14 cellular contexts compared by ENCODE assay signal in genomic region chr5:142507528-142507927, GRCh38.
DNase-seq lines count a peak whose midpoint lies in the region; ATAC-seq and TF ChIP-seq lines count a peak whose summit lies in the region.
"Had no signal": no experiment of that assay in that cellular context is flagged by ENCODE, and none has a peak within 500 bp of the region (broad histone marks: within the 10 kb centered on the region; RNA-seq: fewer than 3 reads in every experiment).

No MANE protein-coding gene starts in this region.

- H3K23ac ChIP-seq in trophoblast cell (ENCODE audit: low read length): no peak overlapping the region

- H4K8ac ChIP-seq in trophoblast cell (ENCODE audit: low read depth, low read length): no peak overlapping the region

- H3K27ac ChIP-seq in trophoblast cell (ENCODE audit: low read depth, low read length): no peak overlapping the region
- no peak overlapping the region for H3K27ac ChIP-seq in PC-3 (ENCODE audit: low read length)
- H3K27ac ChIP-seq: spleen, suprapubic skin had no signal

- H3K79me1 ChIP-seq in trophoblast cell (ENCODE audit: low read length): peaks cover 3% of the 10 kb centered on the region

- H3K4me1 Mint-ChIP-seq in activated T-helper 17 cell treated with anti-CD3 and anti-CD28 coated beads, Interleukin-2, amount 50 U/mL, for 72 hours: peaks cover 41% of the 10 kb centered on the region

- H3K4me3 Mint-ChIP-seq in activated T-helper 17 cell treated with anti-CD3 and anti-CD28 coated beads, Interleukin-2, amount 50 U/mL, for 72 hours: peak overlapping the region; percentile 44

- no peaks in the 10 kb centered on the region for H3K9me3 ChIP-seq in trophoblast cell (ENCODE audit: insufficient read depth, low read depth, low read length)
- H3K9me3 ChIP-seq in PC-3 (ENCODE audit: low read length): no peaks in the 10 kb centered on the region
- H3K9me3 ChIP-seq: heart left ventricle, spleen, suprapubic skin had no signal

- no peak overlapping the region for H4K12ac ChIP-seq in trophoblast cell (ENCODE audit: low read depth, low read length)

- no peak overlapping the region for H3K18ac ChIP-seq in trophoblast cell (ENCODE audit: low read length)

- peaks cover 3% of the 10 kb centered on the region in 2 experiments for H3K4me1 ChIP-seq in trophoblast cell (ENCODE audit: control insufficient read depth in 1 of 2, insufficient read depth in 2 of 2, low read length in 2 of 2)
- H3K4me1 ChIP-seq in PC-3 (ENCODE audit: insufficient read depth, low read length): peaks cover 3% of the 10 kb centered on the region; the same call in 1 of the 2 replicates
- H3K4me1 ChIP-seq: spleen had no signal

- H3K36me3 ChIP-seq in trophoblast cell (ENCODE audit: control insufficient read depth in 1 of 2, insufficient read depth in 2 of 2, low read length in 2 of 2) (no peaks in the 10 kb centered on the region), PC-3 (ENCODE audit: low read depth, low read length) (no peaks in the 10 kb centered on the region)
- H3K36me3 ChIP-seq: heart left ventricle, spleen, suprapubic skin had no signal

- peak; percentile 48 to 89 for ATAC-seq in activated CD4-positive, CD25-positive, alpha-beta regulatory T cell treated with anti-CD3 and anti-CD28 coated beads, Interleukin-2, amount 50 U/mL, for 24 hours
- peak; percentile 73 for ATAC-seq in HG02678 (IDR thresholded peaks at IDR 0.05; ENCODE audit: unreplicated experiment)
- peak; percentile 86 for ATAC-seq in activated T-helper 17 cell treated with anti-CD3 and anti-CD28 coated beads, Interleukin-2, amount 50 U/mL, for 72 hours (replicated peaks)
- ATAC-seq in PC-3: no peak
- ATAC-seq in SK-N-SH treated with all-trans-retinoic acid at 6 μM for 48 hours: no peak

- H3K4me3 ChIP-seq in trophoblast cell (ENCODE audit: low read depth, low read length) (no peak overlapping the region), PC-3 (ENCODE audit: low read length) (no peak overlapping the region)
- H3K4me3 ChIP-seq: heart left ventricle, spleen, suprapubic skin had no signal

- H3F3A ChIP-seq in PC-3 (ENCODE audit: low read length, unreplicated experiment): no peaks in the 10 kb centered on the region

- CTCF ChIA-PET in PC-3 (lab: Charles Lee): no interaction called here

- H3K4me2 ChIP-seq in trophoblast cell (ENCODE audit: low read length) (no peak overlapping the region), PC-3 (ENCODE audit: low read length) (no peak overlapping the region)

- H3K9me2 ChIP-seq in PC-3 (replicated peaks; ENCODE audit: low read length): no peaks in the 10 kb centered on the region

- H3K9ac ChIP-seq in trophoblast cell (ENCODE audit: low read length) (no peak overlapping the region), PC-3 (ENCODE audit: low read length) (no peak overlapping the region)

- no peak overlapping the region for H2BK5ac ChIP-seq in trophoblast cell (ENCODE audit: low read depth, low read length, poor library complexity)

- intact Hi-C loops in PC-3 (cut with micrococcal nuclease): no loop called here

- no peak overlapping the region for H4K91ac ChIP-seq in trophoblast cell (ENCODE audit: low read depth, low read length)

- H3K27me3 ChIP-seq in trophoblast cell (ENCODE audit: insufficient read depth, low read length): no peaks in the 10 kb centered on the region
- no peaks in the 10 kb centered on the region for H3K27me3 ChIP-seq in PC-3 (ENCODE audit: low read length)
- H3K27me3 ChIP-seq: heart left ventricle, suprapubic skin had no signal

- H3K79me2 ChIP-seq in trophoblast cell (ENCODE audit: control insufficient read depth, insufficient read depth, low read length, poor library complexity) (no peaks in the 10 kb centered on the region), PC-3 (ENCODE audit: low read length) (no peaks in the 10 kb centered on the region)

- DNase-seq in activated CD4-positive, CD25-positive, alpha-beta regulatory T cell (lab: John Stamatoyannopoulos, UW): no peak
- DNase-seq in trophoblast cell (peak; percentile 68 to 91), PC-3 (no peak), Kasumi-1 (lab: John Stamatoyannopoulos, UW) (no peak)
- DNase-seq: 8988T, heart left ventricle, NCI-H526, spleen, SW 1271 had no signal

- H3K36me3 Mint-ChIP-seq in activated T-helper 17 cell treated with anti-CD3 and anti-CD28 coated beads, Interleukin-2, amount 50 U/mL, for 72 hours (ENCODE audit: low read depth): no peaks in the 10 kb centered on the region

- H3K27ac Mint-ChIP-seq in activated T-helper 17 cell treated with anti-CD3 and anti-CD28 coated beads, Interleukin-2, amount 50 U/mL, for 72 hours: peak overlapping the region; percentile 83

- POLR2A ChIA-PET in PC-3 (lab: Charles Lee; ENCODE audit: unreplicated experiment): no interaction called here

- WGBS in trophoblast cell (ENCODE audit: extremely low coverage, insufficient coverage, insufficient read length): no CpG with 5 or more reads among the region's 9 CpGs

- no peaks in the 10 kb centered on the region for H4K20me1 ChIP-seq in PC-3 (ENCODE audit: low read length)

- no peak overlapping the region for H3K4ac ChIP-seq in trophoblast cell (ENCODE audit: low read depth, low read length)

- no peak overlapping the region for H2BK120ac ChIP-seq in trophoblast cell (ENCODE audit: insufficient read depth, low read length, poor library complexity)

- TF ChIP-seq CTCF in PC-3 (conservative IDR thresholded peaks at IDR 0.05; ENCODE audit: low read depth, low read length): no peak

- H2AFZ ChIP-seq in trophoblast cell (ENCODE audit: insufficient read depth, low read length, poor library complexity) (no peak overlapping the region), PC-3 (ENCODE audit: low read length) (no peak overlapping the region)

- no peaks in the 10 kb centered on the region for H3K9me3 Mint-ChIP-seq in activated T-helper 17 cell treated with anti-CD3 and anti-CD28 coated beads, Interleukin-2, amount 50 U/mL, for 72 hours

- no peak overlapping the region for H3K14ac ChIP-seq in trophoblast cell (ENCODE audit: low read length)

- H2AK5ac ChIP-seq in trophoblast cell (ENCODE audit: low read length): no peak overlapping the region

- H2BK12ac ChIP-seq in trophoblast cell (ENCODE audit: low read length): no peak overlapping the region

- H3K27me3 Mint-ChIP-seq in activated T-helper 17 cell treated with anti-CD3 and anti-CD28 coated beads, Interleukin-2, amount 50 U/mL, for 72 hours: no peaks in the 10 kb centered on the region

- no TSS peak for BruUV-seq in PC-3 (replicated peaks; lab: Mats Ljungman, UMichigan)

TF ChIP-seq in SK-N-SH treated with all-trans-retinoic acid at 6 μM for 48 hours, 23 proteins besides CTCF, POLR2A, EP300 and RAD21:
- TF ChIP-seq ARNTL (CRISPR knock-in tag; IDR thresholded peaks at IDR 0.05; ENCODE audit: borderline replicate concordance, low read depth) (no peak), CSDC2 (CRISPR knock-in tag; IDR thresholded peaks at IDR 0.05) (no peak), ISL1 (CRISPR knock-in tag; IDR thresholded peaks at IDR 0.05) (no peak), CREB5 (CRISPR knock-in tag; IDR thresholded peaks at IDR 0.05; ENCODE audit: low read depth) (no peak), ZFP3 (CRISPR knock-in tag; IDR thresholded peaks at IDR 0.05) (no peak), TSHZ2 (CRISPR knock-in tag; IDR thresholded peaks at IDR 0.05) (no peak)

Comparison
In these comparisons a context has a peak if more than half of its experiments do, and no peak if none do; other contexts are left out.
1. ATAC-seq: peak in activated CD4-positive, CD25-positive, alpha-beta regulatory T cell treated with anti-CD3 and anti-CD28 coated beads, Interleukin-2, amount 50 U/mL, for 24 hours (2 of 2), HG02678 (single experiment) and activated T-helper 17 cell treated with anti-CD3 and anti-CD28 coated beads, Interleukin-2, amount 50 U/mL, for 72 hours (single experiment); none in PC-3 (single experiment) and SK-N-SH treated with all-trans-retinoic acid at 6 μM for 48 hours (single experiment).
2. DNase-seq: peak in trophoblast cell (2 of 2); none in activated CD4-positive, CD25-positive, alpha-beta regulatory T cell (0 of 4), PC-3 (single experiment) and Kasumi-1 (0 of 2).